ENCODE assay signal across 27 cellular contexts in genomic region chr5:71893451-71893850, GRCh38.
"Had no signal": no experiment of that assay in that cellular context is flagged by ENCODE, and none has a peak within 500 bp of the region (broad histone marks: within the 10 kb centered on the region; RNA-seq: fewer than 3 reads in every experiment).

No MANE protein-coding gene starts in this region.

- DNase-seq: activated CD4-positive, alpha-beta T cell treated with anti-CD3 and anti-CD28 coated beads for 36 hours; activated CD4-positive, alpha-beta T cell treated with anti-CD3 and anti-CD28 coated beads, Interleukin-2, amount 50 U/mL, for 4 hours; activated CD4-positive, CD25-positive, alpha-beta regulatory T cell; activated CD8-positive, alpha-beta memory T cell treated with anti-CD3 and anti-CD28 coated beads for 24 hours; activated effector memory CD4-positive, alpha-beta T cell treated with Interleukin-2 at 50 U/mL for 16 hours; activated naive CD4-positive, alpha-beta T cell treated with Interleukin-2 at 50 U/mL for 16 hours; adrenal gland; cortex of kidney; mammary epithelial cell; naive B cell; nucleus accumbens; psoas muscle; right cardiac atrium; spleen; stimulated activated CD4-positive, alpha-beta T cell treated with anti-CD3 and anti-CD28 coated beads, Interleukin-2, amount 100 ng/mL, for 48 hours; substantia nigra had no signal

- H3K27ac Mint-ChIP-seq: activated CD4-positive, alpha-beta T cell treated with anti-CD3 and anti-CD28 coated beads for 36 hours; activated naive CD8-positive, alpha-beta T cell; naive B cell; stimulated activated naive CD8-positive, alpha-beta T cell treated with anti-CD3 and anti-CD28 coated beads, Interleukin-15, Interleukin-2, amounts not matched to agents 100 ng/mL and 50 ng/mL, for 24 hours; type B pancreatic cell had no signal

- H3K4me1 ChIP-seq: adrenal gland, parathyroid adenoma, psoas muscle, spleen, vagina had no signal

- H3K4me3 ChIP-seq: adrenal gland, ascending aorta, cardiac muscle cell, psoas muscle, SK-N-MC, spleen, vagina had no signal

- H3K36me3 Mint-ChIP-seq: activated naive CD8-positive, alpha-beta T cell; brain; mesothelial cell of epicardium; type B pancreatic cell had no signal

- H3K27ac ChIP-seq: adrenal gland, ascending aorta, cardiac muscle cell, parathyroid adenoma, psoas muscle, SK-N-MC, spleen, vagina had no signal

- H3K4me1 Mint-ChIP-seq: activated CD4-positive, alpha-beta T cell treated with anti-CD3 and anti-CD28 coated beads for 36 hours; naive B cell; neural crest cell had no signal

- ATAC-seq: activated CD4-positive, alpha-beta T cell treated with anti-CD3 and anti-CD28 coated beads for 36 hours; psoas muscle; right cardiac atrium had no signal

- H3K4me3 Mint-ChIP-seq: activated CD4-positive, alpha-beta T cell treated with anti-CD3 and anti-CD28 coated beads for 36 hours; activated naive CD8-positive, alpha-beta T cell; brain; mesothelial cell of epicardium; naive B cell; neural crest cell; stimulated activated naive CD8-positive, alpha-beta T cell treated with anti-CD3 and anti-CD28 coated beads, Interleukin-15, Interleukin-2, amounts not matched to agents 100 ng/mL and 50 ng/mL, for 24 hours; type B pancreatic cell had no signal

- H3K27me3 ChIP-seq: adrenal gland, ascending aorta, cardiac muscle cell, vagina had no signal

- H3K9me3 ChIP-seq: adrenal gland, ascending aorta, psoas muscle, spleen, vagina had no signal

- H3K36me3 ChIP-seq: adrenal gland, ascending aorta, cardiac muscle cell, spleen, vagina had no signal

- H3K27me3 Mint-ChIP-seq: type B pancreatic cell had no signal
